In the genomic region with DNA sequence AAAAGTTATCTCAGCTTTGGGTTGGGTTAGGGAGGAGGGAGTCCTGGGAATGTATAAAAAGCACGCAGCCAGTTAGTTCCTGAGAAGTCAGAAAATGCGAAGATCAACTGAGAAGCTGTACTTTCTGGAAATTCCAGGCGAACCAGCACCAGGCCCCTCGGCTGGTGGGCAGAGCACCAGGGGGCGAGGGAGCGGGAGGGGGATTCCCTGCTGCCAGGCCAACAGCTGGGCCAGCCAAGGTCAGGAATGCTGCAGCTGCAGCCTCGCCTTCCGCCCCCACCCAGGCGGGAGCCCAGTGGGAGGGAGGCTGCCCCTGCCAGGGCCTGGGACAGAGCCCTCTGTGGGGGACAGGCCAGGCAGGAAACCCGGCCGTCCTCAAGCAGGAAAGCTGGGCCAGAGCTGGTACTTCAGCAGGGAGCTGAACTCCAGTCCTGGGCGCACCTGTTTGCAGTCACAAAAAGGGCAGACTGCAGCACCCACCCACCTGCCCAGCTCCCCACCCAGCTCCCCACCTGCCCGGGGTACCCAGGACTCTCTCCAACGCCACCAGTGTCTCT, we compare ENCODE assay signal across 10 cellular contexts. TPM values are rescaled to one million over a fixed set of nuclear protein-coding genes. Genes with fewer than 3 reads are reported as not detected.
DNase-seq lines count a peak whose midpoint lies in the region; ATAC-seq and TF ChIP-seq lines count a peak whose summit lies in the region.
"Had no signal": no experiment of that assay in that cellular context is flagged by ENCODE, and none has a peak within 500 bp of the region (broad histone marks: within the 10 kb centered on the region; RNA-seq: fewer than 3 reads in every experiment).

No MANE protein-coding gene starts in this region.

- H3K27me3 Mint-ChIP-seq in H9 (ENCODE audit: low read depth) = no peaks in the 10 kb centered on the region
- no peaks in the 10 kb centered on the region for H3K27me3 Mint-ChIP-seq in activated naive CD8-positive, alpha-beta T cell treated with anti-CD3 and anti-CD28 coated beads, Interleukin-2, amount 10 ng/mL, durations not matched to agents 7 days and 5 days
- no peaks in the 10 kb centered on the region for H3K27me3 Mint-ChIP-seq in stimulated activated naive B cell treated with anti-CD40 and anti-IgM and Interleukin-4, amounts not matched to agents 10 μg/mL and 1 μg/mL and 100 μg/mL, for 72 hours

- no peak overlapping the region for H3K27ac ChIP-seq in H9 (ENCODE audit: insufficient read length, low read depth, low read length)
- H3K27ac ChIP-seq: epithelial cell of prostate had no signal

- H3K27me3 ChIP-seq in H9 (ENCODE audit: insufficient read depth, low read length) = no peaks in the 10 kb centered on the region

- peaks cover 4% of the 10 kb centered on the region; the same call in 1 of the 2 replicates for H3K79me2 ChIP-seq in H9 (ENCODE audit: insufficient read depth, low read length)

- H4K91ac ChIP-seq in H9 (ENCODE audit: insufficient read length, low read depth, low read length) = no peak overlapping the region

- TF ChIP-seq CTCF in H9 (conservative IDR thresholded peaks at IDR 0.05) = no peak

- no peak overlapping the region for H4K8ac ChIP-seq in H9 (replicated peaks; ENCODE audit: insufficient read length, low read depth, low read length)

- H3K23ac ChIP-seq in H9 (ENCODE audit: insufficient read length, low read depth, low read length) = no peak overlapping the region

- H2BK15ac ChIP-seq in H9 (ENCODE audit: low read depth, low read length) = no peak overlapping the region

- peak overlapping the region; percentile 39; the same call in 1 of the 2 replicates for H3K14ac ChIP-seq in H9 (ENCODE audit: insufficient read depth, low read length)

- POLR2A ChIA-PET in activated naive CD8-positive, alpha-beta T cell treated with anti-CD3 and anti-CD28 coated beads, Interleukin-2, amount 10 ng/mL, durations not matched to agents 7 days and 5 days (lab: Charles Lee) = interaction anchor here (1.4 kb wide), 1 partner anchor 35 kb away, joined by 3 read pairs; no protein-coding TSS in a partner anchor

- H3K4me1 ChIP-seq in H9 (ENCODE audit: insufficient read depth, low read length) = peaks cover 11% of the 10 kb centered on the region; the same call in 1 of the 2 replicates

- H4K5ac ChIP-seq in H9 (ENCODE audit: insufficient read length, low read depth, low read length) = no peak overlapping the region

- WGBS in H9 (ENCODE audit: extremely low coverage, insufficient read length, low lambda C conversion rate) = no CpG with 5 or more reads among the region's 14 CpGs

- H3K9me3 ChIP-seq in H9 (ENCODE audit: control insufficient read depth, low read depth, low read length) = no peaks in the 10 kb centered on the region

- H3K4ac ChIP-seq in H9 (ENCODE audit: low read depth, low read length) = no peak overlapping the region

- DNase-seq in H9 = peak; percentile 69
- DNase-seq in activated naive CD8-positive, alpha-beta T cell treated with anti-CD3 and anti-CD28 coated beads, Interleukin-2, amount 10 ng/mL, durations not matched to agents 7 days and 5 days = no peak
- peak; percentile 74 for DNase-seq in iPS-NIHi7 (ENCODE audit: extremely low spot score)
- DNase-seq in stimulated activated naive B cell treated with anti-CD40 and anti-IgM and Interleukin-4, amounts not matched to agents 10 μg/mL and 1 μg/mL and 100 μg/mL, for 72 hours = no peak
- DNase-seq in NCI-H2081 treated with DMSO at 0.1 percent for 48 hours (lab: John Stamatoyannopoulos, UW) = no peak
- no peak for DNase-seq in mesenteric fat pad (ENCODE audit: low spot score)
- DNase-seq: GOT3, NCI-H526 had no signal

- H4K20me1 ChIP-seq in H9 (ENCODE audit: control insufficient read depth, insufficient read depth, insufficient read length) = no peaks in the 10 kb centered on the region

- H2AFZ ChIP-seq in H9 (ENCODE audit: low read length) = no peak overlapping the region

- H3K4me3 Mint-ChIP-seq in H9 = peak overlapping the region; percentile 44 to 60; a peak in 4 of 5 replicates
- H3K4me3 Mint-ChIP-seq in activated naive CD8-positive, alpha-beta T cell treated with anti-CD3 and anti-CD28 coated beads, Interleukin-2, amount 10 ng/mL, durations not matched to agents 7 days and 5 days = peak overlapping the region; percentile 1
- H3K4me3 Mint-ChIP-seq in stimulated activated naive B cell treated with anti-CD40 and anti-IgM and Interleukin-4, amounts not matched to agents 10 μg/mL and 1 μg/mL and 100 μg/mL, for 72 hours = peak overlapping the region; percentile 84 to 89

- H2BK5ac ChIP-seq in H9 (ENCODE audit: insufficient read length, low read length) = no peak overlapping the region

- no peak for ATAC-seq in activated naive CD8-positive, alpha-beta T cell treated with anti-CD3 and anti-CD28 coated beads, Interleukin-2, amount 10 ng/mL, durations not matched to agents 7 days and 5 days (ENCODE audit: low read depth)
- ATAC-seq in stimulated activated naive B cell treated with anti-CD40 and anti-IgM and Interleukin-4, amounts not matched to agents 10 μg/mL and 1 μg/mL and 100 μg/mL, for 72 hours (replicated peaks) = peak; percentile 36 to 57
- ATAC-seq in HG02759 (IDR thresholded peaks at IDR 0.05; ENCODE audit: unreplicated experiment) = no peak

- no peak overlapping the region for H3K9ac ChIP-seq in H9 (ENCODE audit: extremely low read depth, insufficient read length, low read length)

- H3K23me2 ChIP-seq in H9 (ENCODE audit: insufficient read length, low read depth, low read length, poor library complexity, severe bottlenecking) = no peaks in the 10 kb centered on the region

- H3K36me3 Mint-ChIP-seq in H9 (ENCODE audit: insufficient read depth in 1 of 3, low read depth in 3 of 3) = peaks cover 0 to 8% (median 0%) of the 10 kb centered on the region in 3 experiments; a peak in 2 of 7 replicates
- H3K36me3 Mint-ChIP-seq in activated naive CD8-positive, alpha-beta T cell treated with anti-CD3 and anti-CD28 coated beads, Interleukin-2, amount 10 ng/mL, durations not matched to agents 7 days and 5 days = no peaks in the 10 kb centered on the region
- H3K36me3 Mint-ChIP-seq in stimulated activated naive B cell treated with anti-CD40 and anti-IgM and Interleukin-4, amounts not matched to agents 10 μg/mL and 1 μg/mL and 100 μg/mL, for 72 hours = peaks cover 10 to 22% of the 10 kb centered on the region in 2 donors

- H3K4me2 ChIP-seq in H9 (ENCODE audit: insufficient read depth, insufficient read length, low read length) = no peak overlapping the region

- H2AK5ac ChIP-seq in H9 (ENCODE audit: insufficient read length, low read length) = no peak overlapping the region

- H3K4me1 Mint-ChIP-seq in H9 = peaks cover 61 to 65% of the 10 kb centered on the region in 2 experiments
- peaks cover 6% of the 10 kb centered on the region for H3K4me1 Mint-ChIP-seq in activated naive CD8-positive, alpha-beta T cell treated with anti-CD3 and anti-CD28 coated beads, Interleukin-2, amount 10 ng/mL, durations not matched to agents 7 days and 5 days
- H3K4me1 Mint-ChIP-seq in stimulated activated naive B cell treated with anti-CD40 and anti-IgM and Interleukin-4, amounts not matched to agents 10 μg/mL and 1 μg/mL and 100 μg/mL, for 72 hours = peaks cover 65 to 83% of the 10 kb centered on the region in 2 donors

- H3K56ac ChIP-seq in H9 (ENCODE audit: insufficient read length, low read depth, low read length) = no peak overlapping the region

- no peak overlapping the region for H2BK120ac ChIP-seq in H9 (ENCODE audit: low read depth, low read length, poor library complexity, severe bottlenecking)

- H3T11ph ChIP-seq in H9 (ENCODE audit: low read length) = no peak overlapping the region

- no peak overlapping the region for H2BK12ac ChIP-seq in H9 (ENCODE audit: insufficient read length, low read depth, low read length)

- no peak overlapping the region for H3K18ac ChIP-seq in H9 (ENCODE audit: insufficient read length, low read depth, low read length)

- no peaks in the 10 kb centered on the region for H3K9me3 Mint-ChIP-seq in H9
- H3K9me3 Mint-ChIP-seq in activated naive CD8-positive, alpha-beta T cell treated with anti-CD3 and anti-CD28 coated beads, Interleukin-2, amount 10 ng/mL, durations not matched to agents 7 days and 5 days = no peaks in the 10 kb centered on the region
- no peaks in the 10 kb centered on the region for H3K9me3 Mint-ChIP-seq in stimulated activated naive B cell treated with anti-CD40 and anti-IgM and Interleukin-4, amounts not matched to agents 10 μg/mL and 1 μg/mL and 100 μg/mL, for 72 hours

- peak overlapping the region; percentile 84 to 96 (median 91) for H3K27ac Mint-ChIP-seq in H9
- peak overlapping the region; percentile 5 for H3K27ac Mint-ChIP-seq in activated naive CD8-positive, alpha-beta T cell treated with anti-CD3 and anti-CD28 coated beads, Interleukin-2, amount 10 ng/mL, durations not matched to agents 7 days and 5 days
- peak overlapping the region; percentile 99 for H3K27ac Mint-ChIP-seq in stimulated activated naive B cell treated with anti-CD40 and anti-IgM and Interleukin-4, amounts not matched to agents 10 μg/mL and 1 μg/mL and 100 μg/mL, for 72 hours

- H3K79me1 ChIP-seq in H9 (ENCODE audit: insufficient read depth, low read depth, low read length, poor library complexity, severe bottlenecking) = peaks cover 14% of the 10 kb centered on the region

- H2BK20ac ChIP-seq in H9 (ENCODE audit: low read depth, low read length, poor library complexity, severe bottlenecking) = no peak overlapping the region

RNA-seq across cellular contexts. Expression of gene VAV2, which starts 35.5 kb away (rescaled TPM):
- total RNA-seq in H9 (2021) = 58.7 and 58.9 TPM in 2 replicates
- 1 to 10 TPM; 4.7 to 6.4 TPM for total RNA-seq in activated naive CD8-positive, alpha-beta T cell treated with anti-CD3 and anti-CD28 coated beads, Interleukin-2, amount 10 ng/mL, durations not matched to agents 7 days and 5 days
- total RNA-seq in mesenteric fat pad = 19.3 TPM

Comparison
In these comparisons a context has a peak if more than half of its experiments do, and no peak if none do; other contexts are left out.
1. DNase-seq: peak in H9 (single experiment) and iPS-NIHi7 (single experiment); none in activated naive CD8-positive, alpha-beta T cell treated with anti-CD3 and anti-CD28 coated beads, Interleukin-2, amount 10 ng/mL, durations not matched to agents 7 days and 5 days (single experiment), stimulated activated naive B cell treated with anti-CD40 and anti-IgM and Interleukin-4, amounts not matched to agents 10 μg/mL and 1 μg/mL and 100 μg/mL, for 72 hours (single experiment), NCI-H2081 treated with DMSO at 0.1 percent for 48 hours (single experiment) and mesenteric fat pad (single experiment).
2. H3K27ac Mint-ChIP-seq: peak in every context shown above with its lines; median percentile 99 in stimulated activated naive B cell treated with anti-CD40 and anti-IgM and Interleukin-4, amounts not matched to agents 10 μg/mL and 1 μg/mL and 100 μg/mL, for 72 hours; 91 in H9; 5 in activated naive CD8-positive, alpha-beta T cell treated with anti-CD3 and anti-CD28 coated beads, Interleukin-2, amount 10 ng/mL, durations not matched to agents 7 days and 5 days.
3. H3K4me3 Mint-ChIP-seq: peak in every context shown above with its lines; median percentile 86 in stimulated activated naive B cell treated with anti-CD40 and anti-IgM and Interleukin-4, amounts not matched to agents 10 μg/mL and 1 μg/mL and 100 μg/mL, for 72 hours; 52 in H9; 1 in activated naive CD8-positive, alpha-beta T cell treated with anti-CD3 and anti-CD28 coated beads, Interleukin-2, amount 10 ng/mL, durations not matched to agents 7 days and 5 days.
4. ATAC-seq: peak in stimulated activated naive B cell treated with anti-CD40 and anti-IgM and Interleukin-4, amounts not matched to agents 10 μg/mL and 1 μg/mL and 100 μg/mL, for 72 hours (2 of 2); none in activated naive CD8-positive, alpha-beta T cell treated with anti-CD3 and anti-CD28 coated beads, Interleukin-2, amount 10 ng/mL, durations not matched to agents 7 days and 5 days (single experiment) and HG02759 (single experiment).